Comparison of ENCODE assay signal across 1 cellular context in genomic region chr1:23895993-23896392, GRCh38.
TF ChIP-seq lines count a peak whose summit lies in the region.

No MANE protein-coding gene starts in this region.

TF ChIP-seq in GM12878, 131 proteins besides CTCF, POLR2A, EP300 and RAD21:
- TF ChIP-seq, protein P1, sequence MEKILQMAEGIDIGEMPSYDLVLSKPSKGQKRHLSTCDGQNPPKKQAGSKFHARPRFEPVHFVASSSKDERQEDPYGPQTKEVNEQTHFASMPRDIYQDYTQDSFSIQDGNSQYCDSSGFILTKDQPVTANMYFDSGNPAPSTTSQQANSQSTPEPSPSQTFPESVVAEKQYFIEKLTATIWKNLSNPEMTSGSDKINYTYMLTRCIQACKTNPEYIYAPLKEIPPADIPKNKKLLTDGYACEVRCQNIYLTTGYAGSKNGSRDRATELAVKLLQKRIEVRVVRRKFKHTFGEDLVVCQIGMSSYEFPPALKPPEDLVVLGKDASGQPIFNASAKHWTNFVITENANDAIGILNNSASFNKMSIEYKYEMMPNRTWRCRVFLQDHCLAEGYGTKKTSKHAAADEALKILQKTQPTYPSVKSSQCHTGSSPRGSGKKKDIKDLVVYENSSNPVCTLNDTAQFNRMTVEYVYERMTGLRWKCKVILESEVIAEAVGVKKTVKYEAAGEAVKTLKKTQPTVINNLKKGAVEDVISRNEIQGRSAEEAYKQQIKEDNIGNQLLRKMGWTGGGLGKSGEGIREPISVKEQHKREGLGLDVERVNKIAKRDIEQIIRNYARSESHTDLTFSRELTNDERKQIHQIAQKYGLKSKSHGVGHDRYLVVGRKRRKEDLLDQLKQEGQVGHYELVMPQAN (conservative IDR thresholded peaks at IDR 0.05): no peak
- TF ChIP-seq WRNIP1 (IDR thresholded peaks at IDR 0.05; ENCODE audit: borderline replicate concordance, low read depth, low read length): no peak
- no peak for TF ChIP-seq NR2C2 (IDR thresholded peaks at IDR 0.05; ENCODE audit: borderline replicate concordance, control insufficient read depth, insufficient read length, low read depth)
- no peak for TF ChIP-seq BHLHE40 (IDR thresholded peaks at IDR 0.05; ENCODE audit: borderline replicate concordance in 1 of 2, low read depth in 2 of 2, low read length in 1 of 2)
- no peak for TF ChIP-seq BRCA1 (IDR thresholded peaks at IDR 0.05; ENCODE audit: low read depth, low read length)
- TF ChIP-seq CBX3 (IDR thresholded peaks at IDR 0.05; ENCODE audit: borderline replicate concordance, low read depth): no peak
- no peak for TF ChIP-seq MXI1 (IDR thresholded peaks at IDR 0.05; ENCODE audit: low read depth, low read length)
- no peak for TF ChIP-seq IRF5 (IDR thresholded peaks at IDR 0.05; ENCODE audit: borderline replicate concordance)
- no peak for TF ChIP-seq DPF2 (IDR thresholded peaks at IDR 0.05)
- TF ChIP-seq, protein P2, sequence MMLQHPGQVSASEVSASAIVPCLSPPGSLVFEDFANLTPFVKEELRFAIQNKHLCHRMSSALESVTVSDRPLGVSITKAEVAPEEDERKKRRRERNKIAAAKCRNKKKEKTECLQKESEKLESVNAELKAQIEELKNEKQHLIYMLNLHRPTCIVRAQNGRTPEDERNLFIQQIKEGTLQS (IDR thresholded peaks at IDR 0.05; ENCODE audit: borderline replicate concordance, extremely low read depth, low read depth, low read length): no peak
- TF ChIP-seq JUNB (IDR thresholded peaks at IDR 0.05): no peak
- no peak for TF ChIP-seq FOXK2 (IDR thresholded peaks at IDR 0.05)
- TF ChIP-seq POLR2AphosphoS5 (IDR thresholded peaks at IDR 0.05; ENCODE audit: low read length): no peak
TF ChIP-seq in GM12878: peak in this region for 0.
